Comparison of ENCODE assay signal across 25 cellular contexts in genomic region chrX:1700757-1701156, GRCh38.
"Had no signal": no experiment of that assay in that cellular context is flagged by ENCODE, and none has a peak within 500 bp of the region (broad histone marks: within the 10 kb centered on the region; RNA-seq: fewer than 3 reads in every experiment).

No MANE protein-coding gene starts in this region.

- H3K36me3 ChIP-seq: gastroesophageal sphincter, left ventricle myocardium inferior, stomach, thyroid gland had no signal

- H3K27ac Mint-ChIP-seq: activated CD4-positive, alpha-beta T cell treated with anti-CD3 and anti-CD28 coated beads for 36 hours; activated naive CD4-positive, alpha-beta T cell treated with anti-CD3 and anti-CD28 coated beads, Interleukin-2, amount 10 ng/mL, durations not matched to agents 7 days and 5 days; effector memory CD8-positive, alpha-beta T cell; nephron; stimulated activated naive B cell treated with anti-CD40 and anti-IgM and Interleukin-4, amounts not matched to agents 10 μg/mL and 1 μg/mL and 100 μg/mL, for 72 hours; T-helper 2 cell treated with Interferon-gamma antibody and Interleukin-4, amounts not matched to agents 5 μg/mL and 100 μg/mL, for 36 hours had no signal

- H3K9me3 ChIP-seq: mucosa of descending colon, thyroid gland had no signal

- H3K4me1 ChIP-seq: gastroesophageal sphincter, left ventricle myocardium inferior, stomach, thyroid gland had no signal

- DNase-seq: activated CD4-positive, alpha-beta T cell treated with anti-CD3 and anti-CD28 coated beads for 36 hours; activated CD4-positive, alpha-beta T cell treated with anti-CD3 and anti-CD28 coated beads, Interleukin-2, amount 50 U/mL, for 48 hours; activated CD4-positive, CD25-positive, alpha-beta regulatory T cell; activated CD8-positive, alpha-beta memory T cell treated with anti-CD3 and anti-CD28 coated beads, Interleukin-2, amount 50 U/mL, for 4 hours; activated gamma-delta T cell; activated naive CD4-positive, alpha-beta T cell treated with anti-CD3 and anti-CD28 coated beads, Interleukin-2, amount 10 ng/mL, durations not matched to agents 7 days and 5 days; activated T-cell treated with anti-CD3 and anti-CD28 coated beads, Interleukin-2, amount 50 U/mL, for 1 hour; amygdala; caudate nucleus; cortex of kidney; effector memory CD8-positive, alpha-beta T cell; erythroblast; islet precursor cell; left ventricle myocardium inferior; mucosa of descending colon; right cardiac atrium; stimulated activated CD4-positive, alpha-beta T cell treated with anti-CD3 and anti-CD28 coated beads, Interleukin-15, amount 100 ng/mL, for 24 hours; stimulated activated CD4-positive, alpha-beta T cell treated with anti-CD3 and anti-CD28 coated beads, Interleukin-2, amount 100 ng/mL, for 24 hours; stimulated activated naive B cell treated with anti-CD40 and anti-IgM and Interleukin-4, amounts not matched to agents 10 μg/mL and 1 μg/mL and 100 μg/mL, for 72 hours; stomach; thyroid gland had no signal

- H3K4me1 Mint-ChIP-seq: activated CD4-positive, alpha-beta T cell treated with anti-CD3 and anti-CD28 coated beads for 36 hours; activated naive CD4-positive, alpha-beta T cell treated with anti-CD3 and anti-CD28 coated beads, Interleukin-2, amount 10 ng/mL, durations not matched to agents 7 days and 5 days; nephron; stimulated activated naive B cell treated with anti-CD40 and anti-IgM and Interleukin-4, amounts not matched to agents 10 μg/mL and 1 μg/mL and 100 μg/mL, for 72 hours had no signal

- H3K27me3 ChIP-seq: gastroesophageal sphincter, hepatocyte, stomach, thyroid gland had no signal

- H3K27me3 Mint-ChIP-seq: activated CD4-positive, alpha-beta T cell treated with anti-CD3 and anti-CD28 coated beads for 36 hours; activated naive CD4-positive, alpha-beta T cell treated with anti-CD3 and anti-CD28 coated beads, Interleukin-2, amount 10 ng/mL, durations not matched to agents 7 days and 5 days; effector memory CD8-positive, alpha-beta T cell; stimulated activated naive B cell treated with anti-CD40 and anti-IgM and Interleukin-4, amounts not matched to agents 10 μg/mL and 1 μg/mL and 100 μg/mL, for 72 hours had no signal

- ATAC-seq: activated CD4-positive, alpha-beta T cell treated with anti-CD3 and anti-CD28 coated beads for 36 hours; effector memory CD8-positive, alpha-beta T cell; gastroesophageal sphincter; mucosa of descending colon; right cardiac atrium; stimulated activated naive B cell treated with anti-CD40 and anti-IgM and Interleukin-4, amounts not matched to agents 10 μg/mL and 1 μg/mL and 100 μg/mL, for 72 hours had no signal

- H3K4me3 Mint-ChIP-seq: activated CD4-positive, alpha-beta T cell treated with anti-CD3 and anti-CD28 coated beads for 36 hours; activated naive CD4-positive, alpha-beta T cell treated with anti-CD3 and anti-CD28 coated beads, Interleukin-2, amount 10 ng/mL, durations not matched to agents 7 days and 5 days; effector memory CD8-positive, alpha-beta T cell; nephron; stimulated activated naive B cell treated with anti-CD40 and anti-IgM and Interleukin-4, amounts not matched to agents 10 μg/mL and 1 μg/mL and 100 μg/mL, for 72 hours; T-helper 2 cell treated with Interferon-gamma antibody and Interleukin-4, amounts not matched to agents 5 μg/mL and 100 μg/mL, for 36 hours had no signal

- H3K4me3 ChIP-seq: gastroesophageal sphincter, hepatocyte, left ventricle myocardium inferior, mucosa of descending colon, stomach, thyroid gland had no signal

- H3K27ac ChIP-seq: gastroesophageal sphincter, hepatocyte, left ventricle myocardium inferior, stomach, thyroid gland had no signal
